Comparison of ENCODE assay signal across 1 cellular context in genomic region chr17:77206557-77206956, GRCh38.
TF ChIP-seq lines count a peak whose summit lies in the region.

No MANE protein-coding gene starts in this region.

TF ChIP-seq in GM23338, 12 proteins besides CTCF, POLR2A, EP300 and RAD21 (continued from another document):
- no peak for TF ChIP-seq ZNF462 (CRISPR knock-in tag; IDR thresholded peaks at IDR 0.05)
- no peak for TF ChIP-seq EZH2phosphoT487 (IDR thresholded peaks at IDR 0.05; ENCODE audit: unreplicated experiment)
TF ChIP-seq in GM23338: peak in this region for 0.
